15 cellular contexts compared by ENCODE assay signal in genomic region chr5:59596586-59597348, GRCh38.
A peak's percentile ranks its signal among the peaks of the same experiment; 100 is the strongest.
DNase-seq lines count a peak whose midpoint lies in the region; ATAC-seq, FAIRE-seq and TF ChIP-seq lines count a peak whose summit lies in the region.
"Had no signal": no experiment of that assay in that cellular context is flagged by ENCODE, and none has a peak within 500 bp of the region (broad histone marks: within the 10 kb centered on the region; RNA-seq: fewer than 3 reads in every experiment).

No MANE protein-coding gene starts in this region.

- peak overlapping the region; percentile 8 for H3K4me2 ChIP-seq in fibroblast of lung (ENCODE audit: extremely low read depth, insufficient read depth, low read length)
- H3K4me2 ChIP-seq in neuronal stem cell (ENCODE audit: insufficient read depth, low read length, poor library complexity, severe bottlenecking) = no peak overlapping the region

- H4K20me1 ChIP-seq in fibroblast of lung (ENCODE audit: control insufficient read depth, extremely low read depth, insufficient read depth, low read length) = no peaks in the 10 kb centered on the region

- H2AK5ac ChIP-seq in neuronal stem cell (ENCODE audit: low read depth, low read length) = no peak overlapping the region

- no peaks in the 10 kb centered on the region for H3K4me1 ChIP-seq in fibroblast of lung (ENCODE audit: control insufficient read depth, extremely low read depth, insufficient read depth, low read length)
- no peaks in the 10 kb centered on the region for H3K4me1 ChIP-seq in small intestine (ENCODE audit: control insufficient read depth in 2 of 2, insufficient read depth in 1 of 2, low read depth in 1 of 2, low read length in 1 of 2)
- H3K4me1 ChIP-seq in neuronal stem cell (ENCODE audit: control insufficient read depth in 2 of 2, insufficient read depth in 1 of 2, low read depth in 1 of 2, low read length in 2 of 2) = peaks cover 2 to 15% of the 10 kb centered on the region in 2 donors

- no peaks in the 10 kb centered on the region for H3K79me1 ChIP-seq in neuronal stem cell (ENCODE audit: low read depth, low read length)

- H3K23ac ChIP-seq in neuronal stem cell (ENCODE audit: low read depth, low read length, poor library complexity) = no peak overlapping the region

- 91 to 92% (median 91%) methylated on average over 2 of the region's 2 CpGs for WGBS in small intestine, 3 donors
- no CpG with 5 or more reads among the region's 2 CpGs for WGBS in neuronal stem cell (ENCODE audit: extremely low coverage in 2 of 2, insufficient read length in 2 of 2, insufficient replicate concordance in 1 of 2), 2 donors

- no peaks in the 10 kb centered on the region for H3K79me2 ChIP-seq in fibroblast of lung (ENCODE audit: control insufficient read depth, insufficient read depth, low read length)

- H2BK12ac ChIP-seq in neuronal stem cell (ENCODE audit: low read length) = no peak overlapping the region

- H3K4me3 ChIP-seq in fibroblast of lung (replicated peaks in 1 of 4; ENCODE audit: control extremely low read depth in 1 of 4, insufficient read depth in 1 of 4, low read depth in 3 of 4, low read length in 4 of 4) (no peak overlapping the region), small intestine (ENCODE audit: low read depth in 1 of 2, low read length in 2 of 2) (no peak overlapping the region), neuronal stem cell (ENCODE audit: low read length in 2 of 2) (no peak overlapping the region)
- H3K4me3 ChIP-seq: cardiac muscle cell, transverse colon had no signal

- H3K36me3 ChIP-seq in fibroblast of lung (ENCODE audit: control insufficient read depth, insufficient read depth, low read length) (no peaks in the 10 kb centered on the region), small intestine (ENCODE audit: control insufficient read depth in 2 of 2, insufficient read depth in 2 of 2, low read length in 2 of 2) (no peaks in the 10 kb centered on the region), neuronal stem cell (replicated peaks in 1 of 2; ENCODE audit: control insufficient read depth in 2 of 2, insufficient read depth in 2 of 2, low read length in 2 of 2) (no peaks in the 10 kb centered on the region)
- H3K36me3 ChIP-seq: cardiac muscle cell, transverse colon had no signal

- H2AFZ ChIP-seq in fibroblast of lung (ENCODE audit: low read length) (no peak overlapping the region), neuronal stem cell (ENCODE audit: low read length) (no peak overlapping the region)

- DNase-seq in SIG-M5 treated with dmso at 0.1 percent for 504 hours (lab: John Stamatoyannopoulos, UW; ENCODE audit: unreplicated experiment) = peak; percentile 67
- no peak for DNase-seq in SIG-M5 (lab: John Stamatoyannopoulos, UW)
- DNase-seq in RPMI8226 = peak; percentile 10
- peak; percentile 65 to 81 for DNase-seq in fibroblast of lung (ENCODE audit: low read depth in 2 of 2)
- peak; percentile 50 for DNase-seq in small intestine
- DNase-seq in HK-2 (ENCODE audit: unreplicated experiment) = no peak
- no peak for DNase-seq in neuronal stem cell (ENCODE audit: low spot score)
- DNase-seq: activated T-cell treated with anti-CD3 and anti-CD28 coated beads, Interleukin-2, amount 50 U/mL, for 48 hours; DMS79; head of caudate nucleus; NCI-H1436; transverse colon had no signal

- no peak overlapping the region for H3K14ac ChIP-seq in neuronal stem cell (ENCODE audit: low read length)

- H3K9ac ChIP-seq in fibroblast of lung (ENCODE audit: insufficient read depth, low read length) (no peak overlapping the region), neuronal stem cell (ENCODE audit: low read depth, low read length, poor library complexity) (no peak overlapping the region)

- no peak overlapping the region for H2BK5ac ChIP-seq in neuronal stem cell (ENCODE audit: low read length)

- no peak overlapping the region for H3K18ac ChIP-seq in neuronal stem cell (ENCODE audit: low read length)

- H3K27ac ChIP-seq in fibroblast of lung (ENCODE audit: insufficient read depth, low read length) = no peak overlapping the region
- peak overlapping the region in 1 of 2 donors; percentile 48 for H3K27ac ChIP-seq in small intestine (ENCODE audit: low read depth in 1 of 2, low read length in 1 of 2)
- no peak overlapping the region for H3K27ac ChIP-seq in neuronal stem cell (replicated peaks; ENCODE audit: low read length)
- H3K27ac ChIP-seq: 22Rv1, cardiac muscle cell, transverse colon had no signal

- no peak for ATAC-seq in HG02588 (IDR thresholded peaks at IDR 0.05; ENCODE audit: unreplicated experiment)

- H4K8ac ChIP-seq in neuronal stem cell (ENCODE audit: low read depth, low read length) = no peak overlapping the region

- H2BK15ac ChIP-seq in neuronal stem cell (ENCODE audit: low read length) = no peak overlapping the region

- H2BK120ac ChIP-seq in neuronal stem cell (ENCODE audit: low read depth, low read length) = no peak overlapping the region

- no peak overlapping the region for H4K91ac ChIP-seq in neuronal stem cell (ENCODE audit: low read depth, low read length, poor library complexity)

- TF ChIP-seq CTCF in fibroblast of lung (conservative IDR thresholded peaks at IDR 0.05 in 1 of 2, IDR thresholded peaks at IDR 0.05 in 1 of 2; ENCODE audit: low read depth in 1 of 2, low read length in 2 of 2) = no peak

- no peak overlapping the region for H3K4ac ChIP-seq in neuronal stem cell (ENCODE audit: low read length)

- no peak for FAIRE-seq in small intestine (lab: Jason Lieb, UNC)

- H3K27me3 ChIP-seq in fibroblast of lung (ENCODE audit: control insufficient read depth, insufficient read depth, low read length) (no peaks in the 10 kb centered on the region), small intestine (ENCODE audit: control insufficient read depth in 2 of 2, insufficient read depth in 2 of 2, low read length in 2 of 2) (no peaks in the 10 kb centered on the region), neuronal stem cell (ENCODE audit: control insufficient read depth in 3 of 3, insufficient read depth in 3 of 3, low read depth in 1 of 3, low read length in 3 of 3) (no peaks in the 10 kb centered on the region)
- H3K27me3 ChIP-seq: cardiac muscle cell, transverse colon had no signal

- H3K9me3 ChIP-seq in fibroblast of lung (ENCODE audit: control insufficient read depth, insufficient read depth, low read depth, low read length) (no peaks in the 10 kb centered on the region), small intestine (ENCODE audit: control insufficient read depth, low read depth) (no peaks in the 10 kb centered on the region), neuronal stem cell (replicated peaks in 1 of 2; ENCODE audit: control insufficient read depth in 2 of 2, insufficient read depth in 1 of 2, low read depth in 1 of 2, low read length in 2 of 2) (peaks cover 0 to 5% of the 10 kb centered on the region in 2 donors)
- H3K9me3 ChIP-seq: transverse colon had no signal

Comparison
In these comparisons a context has a peak if more than half of its experiments do, and no peak if none do; other contexts are left out.
1. DNase-seq: peak in SIG-M5 treated with dmso at 0.1 percent for 504 hours (single experiment), RPMI8226 (single experiment), fibroblast of lung (2 of 2) and small intestine (single experiment); none in SIG-M5 (single experiment), HK-2 (single experiment) and neuronal stem cell (single experiment).